ENCODE assay signal across 28 cellular contexts in genomic region chr16:70565053-70565452, GRCh38. TPM values are rescaled to one million over a fixed set of nuclear protein-coding genes. Genes with fewer than 3 reads are reported as not detected.
DNase-seq lines count a peak whose midpoint lies in the region; ATAC-seq and TF ChIP-seq lines count a peak whose summit lies in the region.
"Had no signal": no experiment of that assay in that cellular context is flagged by ENCODE, and none has a peak within 500 bp of the region (broad histone marks: within the 10 kb centered on the region; RNA-seq: fewer than 3 reads in every experiment).

No MANE protein-coding gene starts in this region.

- H3K36me3 Mint-ChIP-seq in MCF 10A (ENCODE audit: insufficient read depth, unreplicated experiment) (peaks cover 100% of the 10 kb centered on the region), chondrocyte (ENCODE audit: low read depth) (peaks cover 60% of the 10 kb centered on the region)
- peaks cover 100% of the 10 kb centered on the region for H3K36me3 Mint-ChIP-seq in stimulated activated effector memory CD8-positive, alpha-beta T cell treated with anti-CD3 and anti-CD28 coated beads, Interleukin-12 subunit alpha, Interleukin-12 subunit beta, amount 100 ng/mL, for 72 hours

- TF ChIP-seq CTCF in breast epithelium (IDR thresholded peaks at IDR 0.05) (no peak), MCF 10A (IDR thresholded peaks at IDR 0.05; ENCODE audit: unreplicated experiment) (no peak), chondrocyte (IDR thresholded peaks at IDR 0.05) (no peak), GM10266 (IDR thresholded peaks at IDR 0.05; ENCODE audit: control insufficient read depth, insufficient read depth, low read depth, missing control alignments) (no peak)

- no peak overlapping the region for H3K4me3 ChIP-seq in breast epithelium
- H3K4me3 ChIP-seq: ovary, thyroid gland, vagina had no signal

- H3K27me3 ChIP-seq in breast epithelium: no peaks in the 10 kb centered on the region
- H3K27me3 ChIP-seq: ovary, thyroid gland, vagina had no signal

- DNase-seq in breast epithelium (ENCODE audit: low spot score in 2 of 2) (no peak), MCF 10A (ENCODE audit: unreplicated experiment) (no peak), chondrocyte (ENCODE audit: low spot score) (no peak), medulla oblongata (ENCODE audit: extremely low spot score) (peak; percentile 79), GM10266 (ENCODE audit: extremely low spot score) (no peak)
- no peak for DNase-seq in stimulated activated effector memory CD8-positive, alpha-beta T cell treated with anti-CD3 and anti-CD28 coated beads, Interleukin-12 subunit alpha, Interleukin-12 subunit beta, amount 100 ng/mL, for 72 hours (ENCODE audit: low spot score in 2 of 2)
- DNase-seq: activated CD4-positive, alpha-beta T cell treated with anti-CD3 and anti-CD28 coated beads for 4 hours; activated naive CD4-positive, alpha-beta T cell treated with anti-CD3 and anti-CD28 coated beads, Interleukin-2, amount 50 U/mL, for 16 hours; cortex of kidney; effector memory CD8-positive, alpha-beta T cell; natural killer cell; NCI-H1092 treated with DMSO at 0.1 percent for 48 hours; NCI-H2029 treated with DMSO at 0.1 percent for 48 hours; NCI-H526; NK-92 treated with Interleukin-12 subunit alpha and Interleukin-12 subunit beta, amount 100 ng/mL, for 24 hours; ovary; SIG-M5; stimulated activated CD4-positive, alpha-beta T cell treated with anti-CD3 and anti-CD28 coated beads, Interleukin-4, amount 100 ng/mL, for 4 hours; stimulated activated naive CD4-positive, alpha-beta T cell; T-helper 9 cell; thyroid gland had no signal

- no peaks in the 10 kb centered on the region for H3K9me3 ChIP-seq in breast epithelium
- H3K9me3 ChIP-seq: ovary, thyroid gland, vagina had no signal

- no peak for TF ChIP-seq POLR2A in breast epithelium (IDR thresholded peaks at IDR 0.05)

- no TSS peak for BruUV-seq in MCF 10A (replicated peaks; lab: Mats Ljungman, UMichigan)

- ATAC-seq in stimulated activated effector memory CD8-positive, alpha-beta T cell treated with anti-CD3 and anti-CD28 coated beads, Interleukin-12 subunit alpha, Interleukin-12 subunit beta, amount 100 ng/mL, for 72 hours: no peak
- no peak for ATAC-seq in HG03196 (IDR thresholded peaks at IDR 0.05; ENCODE audit: unreplicated experiment)
- ATAC-seq in GM18498 (IDR thresholded peaks at IDR 0.05; ENCODE audit: unreplicated experiment): no peak
- ATAC-seq: effector memory CD8-positive, alpha-beta T cell; natural killer cell; Panc1; sciatic nerve had no signal

- H3K27ac ChIP-seq in breast epithelium: peak overlapping the region; percentile 36 to 80
- H3K27ac ChIP-seq: ovary, thyroid gland, vagina, VCaP had no signal

- POLR2A ChIA-PET in MCF 10A (lab: Yijun Ruan, JAX): interaction anchor here (1.1 kb wide), 1 partner anchor 11 kb away, joined by 3 read pairs; no protein-coding TSS in a partner anchor

- no peaks in the 10 kb centered on the region for H3K9me3 Mint-ChIP-seq in MCF 10A (ENCODE audit: unreplicated experiment)
- no peaks in the 10 kb centered on the region for H3K9me3 Mint-ChIP-seq in chondrocyte (ENCODE audit: low read depth)
- H3K9me3 Mint-ChIP-seq in stimulated activated effector memory CD8-positive, alpha-beta T cell treated with anti-CD3 and anti-CD28 coated beads, Interleukin-12 subunit alpha, Interleukin-12 subunit beta, amount 100 ng/mL, for 72 hours: no peaks in the 10 kb centered on the region
- H3K9me3 Mint-ChIP-seq: effector memory CD8-positive, alpha-beta T cell; natural killer cell had no signal

- H3K4me1 Mint-ChIP-seq in MCF 10A (ENCODE audit: insufficient read depth, unreplicated experiment): peaks cover 5% of the 10 kb centered on the region
- peaks cover 10% of the 10 kb centered on the region for H3K4me1 Mint-ChIP-seq in chondrocyte (ENCODE audit: low read depth)
- H3K4me1 Mint-ChIP-seq in stimulated activated effector memory CD8-positive, alpha-beta T cell treated with anti-CD3 and anti-CD28 coated beads, Interleukin-12 subunit alpha, Interleukin-12 subunit beta, amount 100 ng/mL, for 72 hours: no peaks in the 10 kb centered on the region
- H3K4me1 Mint-ChIP-seq: B cell, natural killer cell had no signal

- no peak overlapping the region for H3K4me3 Mint-ChIP-seq in MCF 10A (ENCODE audit: unreplicated experiment)
- no peak overlapping the region for H3K4me3 Mint-ChIP-seq in chondrocyte (ENCODE audit: unreplicated experiment)
- H3K4me3 Mint-ChIP-seq in stimulated activated effector memory CD8-positive, alpha-beta T cell treated with anti-CD3 and anti-CD28 coated beads, Interleukin-12 subunit alpha, Interleukin-12 subunit beta, amount 100 ng/mL, for 72 hours: no peak overlapping the region
- H3K4me3 Mint-ChIP-seq: B cell; effector memory CD8-positive, alpha-beta T cell; natural killer cell had no signal

- CTCF ChIA-PET in MCF 10A (lab: Yijun Ruan, JAX): interaction anchor here (0.5 to 3.7 kb wide), 7 partner anchors 8 to 206 kb away, joined by 3 to 22 read pairs (median 3); no protein-coding TSS in a partner anchor

- H3K27ac Mint-ChIP-seq in MCF 10A (ENCODE audit: low read depth, unreplicated experiment) (no peak overlapping the region), chondrocyte (ENCODE audit: unreplicated experiment) (peak overlapping the region; percentile 70)
- peak overlapping the region; percentile 54 for H3K27ac Mint-ChIP-seq in stimulated activated effector memory CD8-positive, alpha-beta T cell treated with anti-CD3 and anti-CD28 coated beads, Interleukin-12 subunit alpha, Interleukin-12 subunit beta, amount 100 ng/mL, for 72 hours
- H3K27ac Mint-ChIP-seq: B cell had no signal

- intact Hi-C loops in breast epithelium (cut with DNase I; ENCODE audit: low total_unique reads) (no loop called here), MCF 10A (cut with micrococcal nuclease) (no loop called here)

- H3K27me3 Mint-ChIP-seq in MCF 10A (ENCODE audit: insufficient read depth, unreplicated experiment) (no peaks in the 10 kb centered on the region), chondrocyte (ENCODE audit: low read depth) (no peaks in the 10 kb centered on the region)
- H3K27me3 Mint-ChIP-seq: B cell; effector memory CD8-positive, alpha-beta T cell had no signal

- H3K4me1 ChIP-seq in breast epithelium: peaks cover 0 to 14% of the 10 kb centered on the region in 2 donors
- H3K4me1 ChIP-seq: thyroid gland had no signal

- peaks cover 19% of the 10 kb centered on the region for H3K36me3 ChIP-seq in breast epithelium

RNA-seq across cellular contexts. Expression of gene SF3B3, which starts 41.4 kb away (rescaled TPM):
- total RNA-seq in breast epithelium (100 to 1,000 TPM in 2 of 3 donors, 10 to 100 TPM in 1; 80.2 to 147 (median 133) TPM), MCF 10A (2022) (309 and 318 TPM in 2 replicates), chondrocyte (182 to 262 TPM (median 186 TPM) in 3 replicates)

RNA-seq across cellular contexts. Expression of gene COG4, which starts 41.7 kb away (rescaled TPM):
- 10 to 100 TPM; 36.4 to 46.1 (median 41.3) TPM for total RNA-seq in breast epithelium
- total RNA-seq in MCF 10A (2022): 62.2 and 64.9 TPM in 2 replicates
- 48.4 to 65.1 TPM (median 49.8 TPM) in 3 replicates for total RNA-seq in chondrocyte
